8 cellular contexts compared by ENCODE assay signal in the genomic region with DNA sequence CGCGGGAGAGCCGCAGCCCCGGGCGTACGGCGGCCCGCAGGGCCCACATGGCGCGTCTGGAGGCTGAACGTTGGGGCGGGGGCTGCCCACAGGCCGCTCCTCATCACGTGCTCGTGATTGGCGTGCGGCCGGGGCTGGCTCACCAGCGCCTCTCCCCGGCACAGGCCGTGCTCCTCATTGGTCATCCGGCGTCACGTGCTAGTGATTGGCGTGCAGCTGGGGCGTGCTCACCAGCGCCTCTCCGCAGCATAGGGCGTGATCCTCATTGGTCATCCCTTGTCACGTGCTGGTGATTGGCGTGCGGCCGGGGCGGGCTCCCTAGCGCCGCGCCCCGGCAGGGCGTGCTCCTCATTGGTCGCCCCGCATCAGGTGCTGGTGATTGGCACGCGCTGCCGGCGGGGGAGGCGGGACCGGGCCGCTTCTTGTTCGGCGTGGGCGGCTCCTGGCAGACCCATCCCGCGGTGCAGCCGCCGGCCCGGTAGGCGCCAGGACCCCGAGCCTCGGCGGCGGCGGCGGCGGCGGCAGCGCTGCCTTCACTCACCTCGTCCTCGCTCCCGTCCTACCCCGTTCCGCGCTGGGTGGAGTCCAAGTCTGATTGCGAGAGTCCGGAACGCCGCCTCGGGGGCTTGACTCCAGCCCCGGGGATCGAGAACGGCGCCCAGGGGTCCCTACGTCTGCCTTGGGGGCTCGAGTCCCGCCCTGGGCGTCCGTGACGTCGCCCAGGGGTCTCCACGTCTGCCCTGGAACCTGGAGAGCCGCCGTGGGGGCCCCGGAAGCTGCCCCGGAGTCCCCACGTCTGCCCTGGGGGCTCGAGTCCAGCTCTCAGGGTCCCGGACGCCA. TPM values are rescaled to one million over a fixed set of nuclear protein-coding genes. Genes with fewer than 3 reads are reported as not detected.
DNase-seq lines count a peak whose midpoint lies in the region; ATAC-seq and TF ChIP-seq lines count a peak whose summit lies in the region.

A gene with protein sequence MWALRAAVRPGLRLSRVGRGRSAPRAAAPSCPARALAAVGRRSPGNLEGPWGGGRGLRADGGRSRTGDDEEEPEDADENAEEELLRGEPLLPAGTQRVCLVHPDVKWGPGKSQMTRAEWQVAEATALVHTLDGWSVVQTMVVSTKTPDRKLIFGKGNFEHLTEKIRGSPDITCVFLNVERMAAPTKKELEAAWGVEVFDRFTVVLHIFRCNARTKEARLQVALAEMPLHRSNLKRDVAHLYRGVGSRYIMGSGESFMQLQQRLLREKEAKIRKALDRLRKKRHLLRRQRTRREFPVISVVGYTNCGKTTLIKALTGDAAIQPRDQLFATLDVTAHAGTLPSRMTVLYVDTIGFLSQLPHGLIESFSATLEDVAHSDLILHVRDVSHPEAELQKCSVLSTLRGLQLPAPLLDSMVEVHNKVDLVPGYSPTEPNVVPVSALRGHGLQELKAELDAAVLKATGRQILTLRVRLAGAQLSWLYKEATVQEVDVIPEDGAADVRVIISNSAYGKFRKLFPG (minus strand): TSS at position 58 of the 840 bp plus-strand sequence. CDS start 9 bp downstream, at position 49.

- ATAC-seq in HG03457 (IDR thresholded peaks at IDR 0.05; ENCODE audit: unreplicated experiment) (peak; percentile 76), lung (ENCODE audit: insufficient read depth, low FRiP score) (peak; percentile 87)

- no peaks in the 10 kb centered on the region for H3K27me3 ChIP-seq in ACC112 (ENCODE audit: insufficient read depth, low read length)
- no peaks in the 10 kb centered on the region for H3K27me3 ChIP-seq in lung (ENCODE audit: control insufficient read depth, insufficient read depth)

- peaks cover 28% of the 10 kb centered on the region for H3K79me2 ChIP-seq in ACC112 (ENCODE audit: control insufficient read depth, insufficient read depth, low read length, unreplicated experiment)

- H3K36me3 ChIP-seq in ACC112 (ENCODE audit: insufficient read depth, low read length): peaks cover 18% of the 10 kb centered on the region; the same call in 1 of the 2 replicates
- peaks cover 11 to 23% of the 10 kb centered on the region in 2 donors for H3K36me3 ChIP-seq in lung (ENCODE audit: control insufficient read depth in 2 of 2, insufficient read depth in 2 of 2, low read length in 2 of 2)

- peak; percentile 97 for DNase-seq in GM19238 (ENCODE audit: insufficient read length, low spot score)
- DNase-seq in activated CD4-positive, alpha-beta T cell treated with anti-CD3 and anti-CD28 coated beads for 24 hours (ENCODE audit: low read depth in 2 of 2): peak; percentile 95 to 96
- DNase-seq in dermis microvascular lymphatic vessel endothelial cell (ENCODE audit: low read depth in 2 of 2): peak; percentile 99 to 100
- peak; percentile 100 for DNase-seq in lung (ENCODE audit: low spot score)
- DNase-seq in stimulated activated CD8-positive, alpha-beta memory T cell treated with anti-CD3 and anti-CD28 coated beads, Interleukin-12 subunit alpha, Interleukin-12 subunit beta, amount 100 ng/mL, for 1 hour (ENCODE audit: low read depth): peak; percentile 97
- no peak for DNase-seq in NCI-H2107 treated with DMSO at 0.1 percent for 48 hours (lab: John Stamatoyannopoulos, UW; ENCODE audit: unreplicated experiment)

- H3K4me3 ChIP-seq in ACC112 (ENCODE audit: low read depth, low read length) (peak within 1 kb of the TSS; percentile 97), lung (peak within 1 kb of the TSS; percentile 93)

- H3K9me3 ChIP-seq in lung (ENCODE audit: control insufficient read depth in 2 of 2, insufficient read depth in 1 of 2, low read length in 1 of 2): no peaks in the 10 kb centered on the region

- H3K4me1 ChIP-seq in ACC112 (ENCODE audit: control insufficient read depth, insufficient read depth, low read length, unreplicated experiment): peaks cover 3% of the 10 kb centered on the region
- H3K4me1 ChIP-seq in lung (ENCODE audit: control insufficient read depth in 2 of 2, insufficient read depth in 2 of 2, low read length in 2 of 2): peaks cover 0 to 12% of the 10 kb centered on the region in 2 donors

- WGBS in lung, 2 donors: 0% methylated on average over 57 to 97 of the region's 97 CpGs

- H3K27ac ChIP-seq in ACC112 (ENCODE audit: low read depth, low read length) (peak within 1 kb of the TSS; percentile 89), lung (ENCODE audit: low read depth in 1 of 2, low read length in 1 of 2) (peak within 1 kb of the TSS; percentile 99)

- H2AFZ ChIP-seq in ACC112 (ENCODE audit: low read length, unreplicated experiment): peak within 1 kb of the TSS; percentile 89

- peak; percentile 3 for TF ChIP-seq CTCF in lung (IDR thresholded peaks at IDR 0.05; ENCODE audit: control extremely low read depth, extremely low read depth)

RNA-seq across cellular contexts. Expression of the gene that starts here (rescaled TPM):
- total RNA-seq in dermis microvascular lymphatic vessel endothelial cell (28.2 and 33.2 TPM in 2 replicates), lung (10 to 100 TPM; 11.8 to 79.1 TPM)
- polyA plus RNA-seq in lung: 10 to 100 TPM; 58.7 to 60.5 TPM
